ENCODE assay signal across 25 cellular contexts in the genomic region with DNA sequence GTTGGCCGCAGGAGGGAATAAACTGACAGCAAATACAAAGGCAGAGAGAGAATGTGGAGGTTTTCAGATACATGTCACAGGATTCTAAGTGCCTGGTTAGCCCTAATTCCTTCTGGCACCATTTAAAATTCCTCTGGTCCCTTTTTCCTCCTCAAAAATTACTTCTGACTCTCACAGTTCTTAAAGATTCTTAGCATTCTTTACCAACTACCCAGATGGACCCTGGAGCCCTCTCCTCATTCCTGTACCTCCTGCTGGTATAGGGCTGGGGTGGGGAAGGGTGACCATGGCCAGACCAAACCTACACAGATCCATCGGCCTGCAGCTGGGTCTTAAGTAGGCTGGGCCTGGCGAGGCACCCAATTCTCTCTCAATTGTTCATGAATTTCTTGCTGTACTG. TPM values are rescaled to one million over a fixed set of nuclear protein-coding genes. Genes with fewer than 3 reads are reported as not detected.
DNase-seq lines count a peak whose midpoint lies in the region; ATAC-seq, FAIRE-seq and TF ChIP-seq lines count a peak whose summit lies in the region.
"Had no signal": no experiment of that assay in that cellular context is flagged by ENCODE, and none has a peak within 500 bp of the region (broad histone marks: within the 10 kb centered on the region; RNA-seq: fewer than 3 reads in every experiment).

No MANE protein-coding gene starts in this region.

- H3K9ac ChIP-seq in HepG2 (ENCODE audit: insufficient read depth, low read depth, low read length), result no peak overlapping the region

- no peaks in the 10 kb centered on the region for H3K79me2 ChIP-seq in HepG2 (ENCODE audit: insufficient read depth, low read length)

- DNase-seq in CD4-positive, alpha-beta memory T cell, result no peak
- DNase-seq in HFFc6, result no peak
- DNase-seq in fibroblast of peridontal ligament (ENCODE audit: extremely low read depth), result peak; percentile 18
- peak; percentile 16 for DNase-seq in retinal pigment epithelial cell (ENCODE audit: low read depth)
- DNase-seq in OCI-M1 (lab: John Stamatoyannopoulos, UW), result no peak
- DNase-seq in HepG2 (ENCODE audit: low spot score), result no peak
- DNase-seq in NCI-H2196 (lab: John Stamatoyannopoulos, UW; ENCODE audit: unreplicated experiment), result no peak
- DNase-seq: DMS153, DND-41, IMR-90, KG1, MG63, NCI-H1105 treated with DMSO at 0.1 percent for 48 hours, NCI-H146, NCI-H1930, NCI-H2227 treated with DMSO at 0.1 percent for 48 hours, NCI-H526 treated with DMSO at 0.1 percent for 48 hours, Right ventricle myocardium superior, RPMI8226 had no signal

- no peak overlapping the region for H3K4me3 ChIP-seq in CD4-positive, alpha-beta memory T cell (ENCODE audit: low read length in 2 of 2)
- H3K4me3 ChIP-seq in retinal pigment epithelial cell (ENCODE audit: low read length) (no peak overlapping the region), HepG2 (replicated peaks in 1 of 3; ENCODE audit: insufficient read depth in 1 of 3, low read depth in 2 of 3, low read length in 3 of 3) (no peak overlapping the region)
- H3K4me3 ChIP-seq: GM23338, HAP-1, MG63, SJSA1 had no signal

- H3K36me3 ChIP-seq in CD4-positive, alpha-beta memory T cell (ENCODE audit: insufficient read depth, low read length), result peaks cover 10% of the 10 kb centered on the region
- H3K36me3 ChIP-seq in HepG2 (replicated peaks in 1 of 2; ENCODE audit: control insufficient read depth in 1 of 2, insufficient read depth in 2 of 2, low read length in 2 of 2), result peaks cover 3 to 20% of the 10 kb centered on the region in 2 experiments; a peak in 3 of 5 replicates
- H3K36me3 ChIP-seq: MG63 had no signal

- peaks cover 32 to 37% of the 10 kb centered on the region in 2 donors for H3K36me3 Mint-ChIP-seq in CD4-positive, alpha-beta memory T cell
- H3K36me3 Mint-ChIP-seq in HFFc6 (ENCODE audit: low read depth), result peaks cover 23% of the 10 kb centered on the region

- CTCF ChIA-PET in CD4-positive, alpha-beta memory T cell (lab: Charles Lee; ENCODE audit: partially characterized antibody), result no interaction called here
- CTCF ChIA-PET in HepG2 (lab: Yijun Ruan, JAX; ENCODE audit: low intra/inter-chr PET ratio, low total read pairs), result no interaction called here

- no peak for FAIRE-seq in HepG2 (lab: Jason Lieb, UNC)

- intact Hi-C loops in CD4-positive, alpha-beta memory T cell (cut with micrococcal nuclease), result no loop called here
- intact Hi-C loops in HepG2 (cut with micrococcal nuclease; ENCODE audit: unreplicated experiment), result no loop called here

- BruUV-seq in HepG2 (replicated peaks; lab: Mats Ljungman, UMichigan), result no TSS peak

- POLR2A ChIA-PET in CD4-positive, alpha-beta memory T cell (lab: Charles Lee; ENCODE audit: partially characterized antibody), result no interaction called here
- POLR2A ChIA-PET in HepG2 (lab: Yijun Ruan, JAX), result no interaction called here

- H3K4me3 Mint-ChIP-seq in CD4-positive, alpha-beta memory T cell, result no peak overlapping the region
- H3K4me3 Mint-ChIP-seq in HFFc6, result no peak overlapping the region
- H3K4me3 Mint-ChIP-seq: GM23338 had no signal

- no peak for TF ChIP-seq EP300 in HepG2 (IDR thresholded peaks at IDR 0.05; ENCODE audit: low read depth in 2 of 2, low read length in 2 of 2)
- TF ChIP-seq EP300 in HepG2 (CRISPR knock-in tag; IDR thresholded peaks at IDR 0.05; ENCODE audit: borderline replicate concordance), result no peak

- no peak overlapping the region for H2AFZ ChIP-seq in HepG2 (ENCODE audit: low read length)
- H2AFZ ChIP-seq: GM23338 had no signal

- no peaks in the 10 kb centered on the region for H3K9me3 ChIP-seq in CD4-positive, alpha-beta memory T cell (ENCODE audit: control insufficient read depth in 1 of 2, low read length in 2 of 2)
- H3K9me3 ChIP-seq in HepG2 (ENCODE audit: low read length), result no peaks in the 10 kb centered on the region
- H3K9me3 ChIP-seq: HAP-1, MG63, SJSA1 had no signal

- H3K27me3 Mint-ChIP-seq in CD4-positive, alpha-beta memory T cell, result no peaks in the 10 kb centered on the region
- H3K27me3 Mint-ChIP-seq in HFFc6 (ENCODE audit: insufficient read depth), result no peaks in the 10 kb centered on the region; the same call in 1 of the 2 replicates

- no peak overlapping the region for H3K27ac ChIP-seq in CD4-positive, alpha-beta memory T cell (ENCODE audit: low read depth, low read length)
- H3K27ac ChIP-seq in HepG2 (ENCODE audit: extremely low read length, insufficient read depth, low read length), result no peak overlapping the region
- H3K27ac ChIP-seq: C4-2B, SJSA1 had no signal

- no peak overlapping the region for H3K4me2 ChIP-seq in HepG2 (ENCODE audit: low read depth, low read length)
- H3K4me2 ChIP-seq: GM23338 had no signal

- no peak for TF ChIP-seq POLR2A in HepG2 (IDR thresholded peaks at IDR 0.05; ENCODE audit: insufficient read depth in 1 of 2, low read depth in 2 of 2, low read length in 2 of 2)

- TF ChIP-seq RAD21 in HepG2 (CRISPR knock-in tag; IDR thresholded peaks at IDR 0.05), result no peak

- no peak for ATAC-seq in HepG2
- ATAC-seq: GM23338 had no signal

- peaks cover 49% of the 10 kb centered on the region for H3K4me1 ChIP-seq in CD4-positive, alpha-beta memory T cell (ENCODE audit: insufficient read depth, low read length)
- H3K4me1 ChIP-seq in HepG2 (ENCODE audit: insufficient read depth, low read length), result peaks cover 15% of the 10 kb centered on the region
- H3K4me1 ChIP-seq: HAP-1 had no signal

- H3K27me3 ChIP-seq in CD4-positive, alpha-beta memory T cell (ENCODE audit: insufficient read depth, low read length), result no peaks in the 10 kb centered on the region
- H3K27me3 ChIP-seq in HepG2 (ENCODE audit: control insufficient read depth in 1 of 2, insufficient read depth in 2 of 2, low read length in 2 of 2), result no peaks in the 10 kb centered on the region
- H3K27me3 ChIP-seq: MG63, SJSA1 had no signal

- H4K20me1 ChIP-seq in HepG2 (ENCODE audit: insufficient read depth, low read length), result no peaks in the 10 kb centered on the region

- in situ Hi-C loops in HepG2 (cut with HindIII; ENCODE audit: extremely low pct_ligation_motif_present, low pct_unique_long_range_greater_than_20kb), result no loop called here

- peaks cover 44 to 85% (median 64%) of the 10 kb centered on the region in 4 donors for H3K4me1 Mint-ChIP-seq in CD4-positive, alpha-beta memory T cell
- H3K4me1 Mint-ChIP-seq in HFFc6 (ENCODE audit: low read depth), result peaks cover 28% of the 10 kb centered on the region

- TF ChIP-seq CTCF in HFFc6 (IDR thresholded peaks at IDR 0.05), result no peak
- no peak for TF ChIP-seq CTCF in retinal pigment epithelial cell (conservative IDR thresholded peaks at IDR 0.05; ENCODE audit: low read depth, low read length)
- no peak for TF ChIP-seq CTCF in HepG2 (CRISPR knock-in tag; IDR thresholded peaks at IDR 0.05)

- 100% methylated on average over 3 of the region's 3 CpGs for WGBS in HepG2 (ENCODE audit: low lambda C conversion rate)

- peak overlapping the region in 4 of 7 donors; percentile 30 to 82 (median 41) for H3K27ac Mint-ChIP-seq in CD4-positive, alpha-beta memory T cell
- H3K27ac Mint-ChIP-seq in HFFc6, result peak overlapping the region; percentile 8; the same call in 1 of the 2 replicates
- H3K27ac Mint-ChIP-seq: GM23338 had no signal

- H3K9me3 Mint-ChIP-seq in CD4-positive, alpha-beta memory T cell, result no peaks in the 10 kb centered on the region
- no peaks in the 10 kb centered on the region for H3K9me3 Mint-ChIP-seq in HFFc6
- H3K9me3 Mint-ChIP-seq: GM23338 had no signal

RNA-seq across cellular contexts. Expression of a gene that starts 7.2 kb away (rescaled TPM):
- 10 to 100 TPM; 54.3 to 54.9 TPM for total RNA-seq in CD4-positive, alpha-beta memory T cell
- polyA plus RNA-seq in CD4-positive, alpha-beta memory T cell, result 10 to 100 TPM; 29.3 to 33.4 TPM
- 10 to 100 TPM; 18.0 to 24.3 (median 22.3) TPM for total RNA-seq in HFFc6 (2021; fragmentation: NEBNext Ultra II Directional; extraction: Animal tissue kit (Norgen Biotek cat#: 25700))
- total RNA-seq in HepG2 (2016; rRNA removed; fragmentation: Illumina TruSeq; extraction: Trizol), result 14.7 and 18.5 TPM in 2 replicates
- 10.5 and 13.8 TPM in 2 replicates for total RNA-seq in HepG2 (2016; cell fraction: cytosol; rRNA removed; fragmentation: Illumina TruSeq; extraction: Trizol; ENCODE audit: low read depth)
- total RNA-seq in HepG2 (2016; cell fraction: insoluble cytoplasmic fraction; rRNA removed; fragmentation: Illumina TruSeq; extraction: Trizol), result 14.4 and 19.1 TPM in 2 replicates
- 13.7 and 15.8 TPM in 2 replicates for total RNA-seq in HepG2 (2016; cell fraction: membrane; rRNA removed; fragmentation: Illumina TruSeq; extraction: Trizol)
- total RNA-seq in HepG2 (2016; cell fraction: nucleus; rRNA removed; fragmentation: Illumina TruSeq; extraction: Trizol), result 21.2 and 21.4 TPM in 2 replicates
- 24.1 and 25.6 TPM in 2 replicates for polyA plus RNA-seq in HepG2 (2011; rRNA removed)
- polyA plus RNA-seq in HepG2 (2011; cell fraction: cytosol; rRNA removed), result 16.8 and 17.9 TPM in 2 replicates
- polyA plus RNA-seq in HepG2 (2011; cell fraction: nucleus; rRNA removed), result 84.8 and 85.6 TPM in 2 replicates
- 16.8 and 18.6 TPM in 2 replicates for polyA plus RNA-seq in HepG2 (2012)
- polyA plus RNA-seq in HepG2 (2016; cell fraction: cytosol; fragmentation: Illumina TruSeq; extraction: Trizol; ENCODE audit: low read depth), result 16.7 and 21.4 TPM in 2 replicates
- 20.0 and 23.4 TPM in 2 replicates for polyA plus RNA-seq in HepG2 (2016; cell fraction: insoluble cytoplasmic fraction; fragmentation: Illumina TruSeq; extraction: Trizol; ENCODE audit: low read depth)
- polyA plus RNA-seq in HepG2 (2016; cell fraction: membrane; fragmentation: Illumina TruSeq; extraction: Trizol; ENCODE audit: low read depth), result 14.8 and 17.5 TPM in 2 replicates
- 65.1 and 68.0 TPM in 2 replicates for polyA plus RNA-seq in HepG2 (2016; cell fraction: nucleus; fragmentation: Illumina TruSeq; extraction: Trizol; ENCODE audit: insufficient read depth, low read depth)
- polyA minus RNA-seq in HepG2 (2011; rRNA and poly(A)+ RNA removed; ENCODE audit: low replicate concordance), result 29.1 and 38.2 TPM in 2 replicates
- 10.8 and 13.0 TPM in 2 replicates for polyA minus RNA-seq in HepG2 (2011; cell fraction: cytosol; rRNA and poly(A)+ RNA removed)
- 36.7 and 41.2 TPM in 2 replicates for polyA minus RNA-seq in HepG2 (2011; cell fraction: nucleus; rRNA and poly(A)+ RNA removed)

RNA-seq across cellular contexts. Expression of a gene that starts 19.8 kb away (rescaled TPM):
- total RNA-seq in CD4-positive, alpha-beta memory T cell, result 10 to 100 TPM; 27.8 to 29.5 TPM
- 10 to 100 TPM in 1 of 2 donors, 1 to 10 TPM in 1; 9.8 to 19.1 TPM for polyA plus RNA-seq in CD4-positive, alpha-beta memory T cell
- 1 to 10 TPM; 6.3 to 8.5 (median 7.2) TPM for total RNA-seq in HFFc6 (2021; fragmentation: NEBNext Ultra II Directional; extraction: Animal tissue kit (Norgen Biotek cat#: 25700))
- 3.1 and 3.5 TPM in 2 replicates for total RNA-seq in HepG2 (2016; rRNA removed; fragmentation: Illumina TruSeq; extraction: Trizol)
- 0.79 and 1.5 TPM in 2 replicates for total RNA-seq in HepG2 (2016; cell fraction: cytosol; rRNA removed; fragmentation: Illumina TruSeq; extraction: Trizol; ENCODE audit: low read depth)
- 3.4 and 3.8 TPM in 2 replicates for total RNA-seq in HepG2 (2016; cell fraction: insoluble cytoplasmic fraction; rRNA removed; fragmentation: Illumina TruSeq; extraction: Trizol)
- 3.4 and 3.6 TPM in 2 replicates for total RNA-seq in HepG2 (2016; cell fraction: membrane; rRNA removed; fragmentation: Illumina TruSeq; extraction: Trizol)
- total RNA-seq in HepG2 (2016; cell fraction: nucleus; rRNA removed; fragmentation: Illumina TruSeq; extraction: Trizol), result 2.9 TPM in 2 replicates
- 4.1 and 6.8 TPM in 2 replicates for polyA plus RNA-seq in HepG2 (2011; rRNA removed)
- 3.7 and 4.9 TPM in 2 replicates for polyA plus RNA-seq in HepG2 (2011; cell fraction: cytosol; rRNA removed)
- polyA plus RNA-seq in HepG2 (2011; cell fraction: nucleus; rRNA removed), result 10.1 and 10.6 TPM in 2 replicates
- polyA plus RNA-seq in HepG2 (2012), result 2.3 and 2.7 TPM in 2 replicates
- 1.1 TPM in 2 replicates for polyA plus RNA-seq in HepG2 (2016; cell fraction: cytosol; fragmentation: Illumina TruSeq; extraction: Trizol; ENCODE audit: low read depth)
- 2.9 and 3.1 TPM in 2 replicates for polyA plus RNA-seq in HepG2 (2016; cell fraction: insoluble cytoplasmic fraction; fragmentation: Illumina TruSeq; extraction: Trizol; ENCODE audit: low read depth)
- polyA plus RNA-seq in HepG2 (2016; cell fraction: membrane; fragmentation: Illumina TruSeq; extraction: Trizol; ENCODE audit: low read depth), result 2.2 and 2.4 TPM in 2 replicates
- polyA plus RNA-seq in HepG2 (2016; cell fraction: nucleus; fragmentation: Illumina TruSeq; extraction: Trizol; ENCODE audit: insufficient read depth, low read depth), result 3.5 and 4.0 TPM in 2 replicates
- 6.7 and 10.0 TPM in 2 replicates for polyA minus RNA-seq in HepG2 (2011; rRNA and poly(A)+ RNA removed; ENCODE audit: low replicate concordance)
- polyA minus RNA-seq in HepG2 (2011; cell fraction: cytosol; rRNA and poly(A)+ RNA removed), result 1.6 and 1.7 TPM in 2 replicates
- polyA minus RNA-seq in HepG2 (2011; cell fraction: nucleus; rRNA and poly(A)+ RNA removed), result 5.7 and 7.6 TPM in 2 replicates

RNA-seq across cellular contexts. Expression of a gene that starts 45.4 kb away (rescaled TPM):
- total RNA-seq in CD4-positive, alpha-beta memory T cell, result not detected
- polyA plus RNA-seq in CD4-positive, alpha-beta memory T cell, result not detected
- total RNA-seq in HFFc6 (2021; fragmentation: NEBNext Ultra II Directional; extraction: Animal tissue kit (Norgen Biotek cat#: 25700)), result not detected
- total RNA-seq in HepG2 (2016; rRNA removed; fragmentation: Illumina TruSeq; extraction: Trizol), result not detected in 2 replicates
- not detected in 2 replicates for total RNA-seq in HepG2 (2016; cell fraction: cytosol; rRNA removed; fragmentation: Illumina TruSeq; extraction: Trizol; ENCODE audit: low read depth)
- total RNA-seq in HepG2 (2016; cell fraction: insoluble cytoplasmic fraction; rRNA removed; fragmentation: Illumina TruSeq; extraction: Trizol), result not detected in 2 replicates
- total RNA-seq in HepG2 (2016; cell fraction: membrane; rRNA removed; fragmentation: Illumina TruSeq; extraction: Trizol), result not detected in 2 replicates
- not detected in 2 replicates for total RNA-seq in HepG2 (2016; cell fraction: nucleus; rRNA removed; fragmentation: Illumina TruSeq; extraction: Trizol)
- polyA plus RNA-seq in HepG2 (2011; rRNA removed), result not detected in 2 replicates
- polyA plus RNA-seq in HepG2 (2011; cell fraction: cytosol; rRNA removed), result not detected in 2 replicates
- polyA plus RNA-seq in HepG2 (2011; cell fraction: nucleus; rRNA removed), result not detected in 2 replicates
- not detected in 2 replicates for polyA plus RNA-seq in HepG2 (2012)
- polyA plus RNA-seq in HepG2 (2016; cell fraction: cytosol; fragmentation: Illumina TruSeq; extraction: Trizol; ENCODE audit: low read depth), result not detected in 2 replicates
- polyA plus RNA-seq in HepG2 (2016; cell fraction: insoluble cytoplasmic fraction; fragmentation: Illumina TruSeq; extraction: Trizol; ENCODE audit: low read depth), result not detected in 2 replicates
- polyA plus RNA-seq in HepG2 (2016; cell fraction: membrane; fragmentation: Illumina TruSeq; extraction: Trizol; ENCODE audit: low read depth), result not detected in 2 replicates
- polyA plus RNA-seq in HepG2 (2016; cell fraction: nucleus; fragmentation: Illumina TruSeq; extraction: Trizol; ENCODE audit: insufficient read depth, low read depth), result not detected in 2 replicates
- not detected in 2 replicates for polyA minus RNA-seq in HepG2 (2011; rRNA and poly(A)+ RNA removed; ENCODE audit: low replicate concordance)
- not detected in 2 replicates for polyA minus RNA-seq in HepG2 (2011; cell fraction: cytosol; rRNA and poly(A)+ RNA removed)
- not detected in 2 replicates for polyA minus RNA-seq in HepG2 (2011; cell fraction: nucleus; rRNA and poly(A)+ RNA removed)
- total RNA-seq: A673, GM23338, IMR-90, NCI-H460, Right ventricle myocardium superior, SJSA1 had no signal
- polyA plus RNA-seq: GM23338, IMR-90 had no signal

Comparison
In these comparisons a context has a peak if more than half of its experiments do, and no peak if none do; other contexts are left out.
1. DNase-seq: peak in fibroblast of peridontal ligament (single experiment) and retinal pigment epithelial cell (single experiment); none in CD4-positive, alpha-beta memory T cell (0 of 5), HFFc6 (single experiment), OCI-M1 (single experiment), HepG2 (single experiment) and NCI-H2196 (single experiment).